12 cellular contexts compared by ENCODE assay signal in genomic region chr22:38110008-38110862, GRCh38. TPM values are rescaled to one million over a fixed set of nuclear protein-coding genes. Genes with fewer than 3 reads are reported as not detected.
DNase-seq lines count a peak whose midpoint lies in the region; ATAC-seq, FAIRE-seq and TF ChIP-seq lines count a peak whose summit lies in the region.
"Had no signal": no experiment of that assay in that cellular context is flagged by ENCODE, and none has a peak within 500 bp of the region (broad histone marks: within the 10 kb centered on the region; RNA-seq: fewer than 3 reads in every experiment).

BAIAP2L2 (minus strand) TSS chr22:38110684; CDS start chr22:38110525, 159 bp downstream.

- H3K27me3 Mint-ChIP-seq in Caco-2 (ENCODE audit: insufficient read depth, unreplicated experiment) (peaks cover 3% of the 10 kb centered on the region), neural crest cell (ENCODE audit: low read depth) (peaks cover 6% of the 10 kb centered on the region)

- CTCF ChIA-PET in Caco-2 (lab: Charles Lee), result interaction anchor here (0.6 to 2.0 kb wide), 2 partner anchors 58 to 1303 kb away, joined by 3 to 9 read pairs; no protein-coding TSS in a partner anchor

- H3K4me1 Mint-ChIP-seq in Caco-2 (ENCODE audit: low read depth, unreplicated experiment) (peaks cover 22% of the 10 kb centered on the region), neural crest cell (peaks cover 18% of the 10 kb centered on the region)

- H3K36me3 Mint-ChIP-seq in Caco-2 (ENCODE audit: insufficient read depth, unreplicated experiment), result peaks cover 33% of the 10 kb centered on the region
- no peaks in the 10 kb centered on the region for H3K36me3 Mint-ChIP-seq in neural crest cell (ENCODE audit: low read depth)

- DNase-seq in Caco-2, result peak; percentile 61 to 73
- no peak for DNase-seq in MG63
- peak; percentile 45 for DNase-seq in epithelial cell of esophagus (ENCODE audit: low read depth)
- DNase-seq in neural crest cell (ENCODE audit: low read depth, low spot score), result no peak
- DNase-seq in cerebellum (ENCODE audit: low spot score), result no peak
- no peak for DNase-seq in D721Med (ENCODE audit: insufficient read length, low spot score)
- no peak for DNase-seq in omental fat pad (ENCODE audit: low spot score)
- DNase-seq in NK-92 (lab: John Stamatoyannopoulos, UW; ENCODE audit: unreplicated experiment), result no peak
- DNase-seq: activated T-cell treated with anti-CD3 and anti-CD28 coated beads, Interleukin-2, amount 50 U/mL, for 1 hour; DND-41 had no signal

- peaks cover 2% of the 10 kb centered on the region; the same call in 1 of the 2 replicates for H3K36me3 ChIP-seq in Caco-2 (ENCODE audit: control insufficient read depth, insufficient read depth, low read length)
- no peaks in the 10 kb centered on the region for H3K36me3 ChIP-seq in MG63

- POLR2A ChIA-PET in Caco-2 (lab: Charles Lee), result no interaction called here

- TF ChIP-seq CTCF in Caco-2 (IDR thresholded peaks at IDR 0.05; ENCODE audit: insufficient read depth in 1 of 2, low read depth in 1 of 2, low read length in 1 of 2, severe bottlenecking in 1 of 2, unreplicated experiment in 1 of 2) (no peak), epithelial cell of esophagus (IDR thresholded peaks at IDR 0.05; ENCODE audit: insufficient read depth, low read depth, low read length, missing control alignments) (no peak), neural crest cell (conservative IDR thresholded peaks at IDR 0.05) (no peak), D721Med (IDR thresholded peaks at IDR 0.05; ENCODE audit: insufficient read depth, missing control alignments) (no peak), omental fat pad (IDR thresholded peaks at IDR 0.05) (no peak)

- intact Hi-C loops in Caco-2 (cut with micrococcal nuclease; ENCODE audit: unreplicated experiment), result loop anchor here (10.0 kb wide), 2 partner anchors 75 to 105 kb away; partner anchors contain the start of gene PLA2G6

- H3K9me3 ChIP-seq in Caco-2, result no peaks in the 10 kb centered on the region
- H3K9me3 ChIP-seq in MG63, result no peaks in the 10 kb centered on the region
- H3K9me3 ChIP-seq: lower lobe of right lung had no signal

- peak within 1 kb of the TSS; percentile 61 for H3K4me3 Mint-ChIP-seq in Caco-2 (ENCODE audit: unreplicated experiment)
- H3K4me3 Mint-ChIP-seq in neural crest cell, result peak within 1 kb of the TSS; percentile 65

- ATAC-seq in omental fat pad (ENCODE audit: low FRiP score), result no peak

- H3K27ac Mint-ChIP-seq in Caco-2 (ENCODE audit: unreplicated experiment), result peak within 1 kb of the TSS; percentile 85
- peak within 1 kb of the TSS; percentile 24 for H3K27ac Mint-ChIP-seq in neural crest cell (ENCODE audit: unreplicated experiment)

- H3K27me3 ChIP-seq in Caco-2 (replicated peaks; ENCODE audit: control insufficient read depth, insufficient read depth, low read length), result no peaks in the 10 kb centered on the region
- H3K27me3 ChIP-seq in MG63, result no peaks in the 10 kb centered on the region

- peaks cover 9% of the 10 kb centered on the region for H3K9me3 Mint-ChIP-seq in Caco-2 (ENCODE audit: unreplicated experiment)
- no peaks in the 10 kb centered on the region for H3K9me3 Mint-ChIP-seq in neural crest cell

- BruUV-seq in Caco-2 (replicated peaks; lab: Mats Ljungman, UMichigan), result no TSS peak

- peak within 1 kb of the TSS; percentile 42 for H3K4me3 ChIP-seq in Caco-2 (ENCODE audit: low read depth, low read length)
- no peak within 1 kb of the TSS for H3K4me3 ChIP-seq in MG63
- H3K4me3 ChIP-seq in epithelial cell of esophagus (ENCODE audit: low read length), result no peak within 1 kb of the TSS
- H3K4me3 ChIP-seq: lower lobe of right lung had no signal

- peaks cover 37% of the 10 kb centered on the region for H3K4me1 ChIP-seq in Caco-2

- no peak for FAIRE-seq in D721Med (lab: Jason Lieb, UNC)

RNA-seq across cellular contexts. Expression of gene BAIAP2L2, which starts in this region (rescaled TPM):
- total RNA-seq in Caco-2 (2022) (4.4 and 4.9 TPM in 2 replicates), neural crest cell (0.51 and 0.52 TPM in 2 replicates), cerebellum (not detected), omental fat pad (1 to 10 TPM; 2.6 to 4.3 (median 3.2) TPM)
- 20.4 and 63.3 TPM in 2 replicates for total RNA-seq in MG63 (2014; rRNA removed; shearing (Covaris generic); ENCODE audit: low replicate concordance)
- total RNA-seq: skeletal muscle tissue had no signal

Comparison
In these comparisons a context has a peak if more than half of its experiments do, and no peak if none do; other contexts are left out.
1. DNase-seq: peak in Caco-2 (2 of 2) and epithelial cell of esophagus (single experiment); none in MG63 (single experiment), neural crest cell (single experiment), cerebellum (single experiment), D721Med (single experiment), omental fat pad (single experiment) and NK-92 (single experiment).